ENCODE assay signal across 2 cellular contexts in genomic region chr12:52856077-52856476, GRCh38. TPM values are rescaled to one million over a fixed set of nuclear protein-coding genes. Genes with fewer than 3 reads are reported as not detected.
"Had no signal": no experiment of that assay in that cellular context is flagged by ENCODE, and none has a peak within 500 bp of the region (broad histone marks: within the 10 kb centered on the region; RNA-seq: fewer than 3 reads in every experiment).

No MANE protein-coding gene starts in this region.

RNA-seq across cellular contexts. Expression of gene KRT78, which starts 7.3 kb away (rescaled TPM):
- total RNA-seq: GM12878 had no signal

RNA-seq across cellular contexts. Expression of gene KRT79, which starts 22.0 kb away (rescaled TPM):
- total RNA-seq: G401, GM12878 had no signal

RNA-seq across cellular contexts. Expression of gene KRT4, which starts 42.2 kb away (rescaled TPM):
- total RNA-seq: G401, GM12878 had no signal
- polyA plus RNA-seq: GM12878 had no signal
